In genomic region chr10:91103384-91104184, GRCh38 we compare ENCODE assay signal across 14 cellular contexts.
DNase-seq lines count a peak whose midpoint lies in the region; ATAC-seq and TF ChIP-seq lines count a peak whose summit lies in the region.
"Had no signal": no experiment of that assay in that cellular context is flagged by ENCODE, and none has a peak within 500 bp of the region (broad histone marks: within the 10 kb centered on the region; RNA-seq: fewer than 3 reads in every experiment).

No MANE protein-coding gene starts in this region.

- no peaks in the 10 kb centered on the region for H3K36me3 ChIP-seq in OCI-LY7 (ENCODE audit: insufficient read depth, low read length)

- no peaks in the 10 kb centered on the region for H4K20me1 ChIP-seq in OCI-LY7 (ENCODE audit: insufficient read depth, low read length)

- H3K4me3 Mint-ChIP-seq in nephron progenitor cell (no peak overlapping the region), glutamatergic neuron (ENCODE audit: unreplicated experiment) (no peak overlapping the region)
- H3K4me3 Mint-ChIP-seq in activated CD8-positive, alpha-beta T cell treated with anti-CD3 and anti-CD28 coated beads for 36 hours = no peak overlapping the region
- H3K4me3 Mint-ChIP-seq: activated CD4-positive, alpha-beta memory T cell treated with anti-CD3 and anti-CD28 coated beads for 36 hours; brain; stimulated activated naive CD8-positive, alpha-beta T cell treated with anti-CD3 and anti-CD28 coated beads, Interleukin-15, amount 100 ng/mL, for 72 hours had no signal

- BruUV-seq in OCI-LY7 (replicated peaks; lab: Mats Ljungman, UMichigan) = no TSS peak

- CTCF ChIA-PET in OCI-LY7 (lab: Charles Lee; ENCODE audit: unreplicated experiment) = no interaction called here
- CTCF ChIA-PET in activated CD8-positive, alpha-beta T cell treated with anti-CD3 and anti-CD28 coated beads for 36 hours (lab: Charles Lee) = interaction anchor here (0.6 to 1.8 kb wide), 3 partner anchors 15 to 98 kb away, joined by 3 to 5 read pairs (median 3); no protein-coding TSS in a partner anchor

- no peaks in the 10 kb centered on the region for H3K79me2 ChIP-seq in OCI-LY7 (ENCODE audit: insufficient read depth, low read depth, low read length)

- H2AFZ ChIP-seq in OCI-LY7 (ENCODE audit: low read length) = no peak overlapping the region; the same call in 1 of the 2 replicates
- H2AFZ ChIP-seq: GM23248 had no signal

- no peaks in the 10 kb centered on the region for H3K9me3 ChIP-seq in OCI-LY7 (ENCODE audit: low read length)

- no peaks in the 10 kb centered on the region for H3K4me1 ChIP-seq in OCI-LY7 (ENCODE audit: insufficient read depth, low read length, poor library complexity, severe bottlenecking)

- H3K4me1 Mint-ChIP-seq in nephron progenitor cell (peaks cover 36% of the 10 kb centered on the region), glutamatergic neuron (ENCODE audit: low read depth, unreplicated experiment) (no peaks in the 10 kb centered on the region)
- H3K4me1 Mint-ChIP-seq in activated CD8-positive, alpha-beta T cell treated with anti-CD3 and anti-CD28 coated beads for 36 hours (ENCODE audit: low read depth) = peaks cover 2% of the 10 kb centered on the region
- H3K4me1 Mint-ChIP-seq: stimulated activated naive CD8-positive, alpha-beta T cell treated with anti-CD3 and anti-CD28 coated beads, Interleukin-15, amount 100 ng/mL, for 72 hours had no signal

- no peak overlapping the region for H3K27ac ChIP-seq in OCI-LY7 (ENCODE audit: low read depth, low read length, poor library complexity, severe bottlenecking)
- H3K27ac ChIP-seq: GM23248 had no signal

- intact Hi-C loops in OCI-LY7 (cut with micrococcal nuclease; ENCODE audit: unreplicated experiment) = no loop called here
- intact Hi-C loops in activated CD8-positive, alpha-beta T cell treated with anti-CD3 and anti-CD28 coated beads for 36 hours (cut with micrococcal nuclease) = no loop called here

- ATAC-seq in GM18868 (IDR thresholded peaks at IDR 0.05; ENCODE audit: unreplicated experiment) = peak; percentile 76
- ATAC-seq in HG02759 (IDR thresholded peaks at IDR 0.05; ENCODE audit: unreplicated experiment) = peak; percentile 79
- ATAC-seq in activated CD8-positive, alpha-beta T cell treated with anti-CD3 and anti-CD28 coated beads for 36 hours = no peak
- ATAC-seq: stimulated activated naive CD8-positive, alpha-beta T cell treated with anti-CD3 and anti-CD28 coated beads, Interleukin-15, amount 100 ng/mL, for 72 hours had no signal

- H3K36me3 Mint-ChIP-seq in nephron progenitor cell (ENCODE audit: low read depth) (no peaks in the 10 kb centered on the region), glutamatergic neuron (ENCODE audit: unreplicated experiment) (peaks cover 6% of the 10 kb centered on the region)
- no peaks in the 10 kb centered on the region for H3K36me3 Mint-ChIP-seq in activated CD8-positive, alpha-beta T cell treated with anti-CD3 and anti-CD28 coated beads for 36 hours (ENCODE audit: low read depth)
- H3K36me3 Mint-ChIP-seq: activated CD4-positive, alpha-beta memory T cell treated with anti-CD3 and anti-CD28 coated beads for 36 hours; brain had no signal

- no peak overlapping the region for H3K4me2 ChIP-seq in OCI-LY7 (ENCODE audit: low read length)

- peaks cover 6% of the 10 kb centered on the region for H3K27me3 Mint-ChIP-seq in nephron progenitor cell (ENCODE audit: low read depth, poor library complexity)
- no peaks in the 10 kb centered on the region for H3K27me3 Mint-ChIP-seq in activated CD8-positive, alpha-beta T cell treated with anti-CD3 and anti-CD28 coated beads for 36 hours
- H3K27me3 Mint-ChIP-seq in glutamatergic neuron (ENCODE audit: unreplicated experiment) = peaks cover 2% of the 10 kb centered on the region
- H3K27me3 Mint-ChIP-seq: activated CD4-positive, alpha-beta memory T cell treated with anti-CD3 and anti-CD28 coated beads for 36 hours; stimulated activated naive CD8-positive, alpha-beta T cell treated with anti-CD3 and anti-CD28 coated beads, Interleukin-15, amount 100 ng/mL, for 72 hours had no signal

- no peaks in the 10 kb centered on the region for H3K9me2 ChIP-seq in OCI-LY7 (ENCODE audit: insufficient read depth, low read length)

- H3K4me3 ChIP-seq in OCI-LY7 (ENCODE audit: low read depth, low read length, poor library complexity, severe bottlenecking) = no peak overlapping the region
- H3K4me3 ChIP-seq: GM23248, lung had no signal

- H3K27ac Mint-ChIP-seq in nephron progenitor cell (peak overlapping the region; percentile 87), glutamatergic neuron (ENCODE audit: unreplicated experiment) (no peak overlapping the region)
- no peak overlapping the region for H3K27ac Mint-ChIP-seq in activated CD8-positive, alpha-beta T cell treated with anti-CD3 and anti-CD28 coated beads for 36 hours
- H3K27ac Mint-ChIP-seq: activated CD4-positive, alpha-beta memory T cell treated with anti-CD3 and anti-CD28 coated beads for 36 hours; brain; stimulated activated naive CD8-positive, alpha-beta T cell treated with anti-CD3 and anti-CD28 coated beads, Interleukin-15, amount 100 ng/mL, for 72 hours had no signal

- H3K9me3 Mint-ChIP-seq in nephron progenitor cell = peaks cover 22% of the 10 kb centered on the region
- H3K9me3 Mint-ChIP-seq in activated CD8-positive, alpha-beta T cell treated with anti-CD3 and anti-CD28 coated beads for 36 hours = no peaks in the 10 kb centered on the region
- peaks cover 2% of the 10 kb centered on the region for H3K9me3 Mint-ChIP-seq in glutamatergic neuron (ENCODE audit: unreplicated experiment)

- POLR2A ChIA-PET in OCI-LY7 (lab: Charles Lee) = no interaction called here
- POLR2A ChIA-PET in activated CD8-positive, alpha-beta T cell treated with anti-CD3 and anti-CD28 coated beads for 36 hours (lab: Charles Lee) = interaction anchor here (0.9 kb wide), 1 partner anchor 9 kb away, joined by 3 read pairs; no protein-coding TSS in a partner anchor

- no peak for TF ChIP-seq CTCF in OCI-LY7 (conservative IDR thresholded peaks at IDR 0.05; ENCODE audit: low read length)
- no peak for TF ChIP-seq CTCF in nephron progenitor cell (IDR thresholded peaks at IDR 0.05)
- no peak for TF ChIP-seq CTCF in activated CD8-positive, alpha-beta T cell treated with anti-CD3 and anti-CD28 coated beads for 36 hours (IDR thresholded peaks at IDR 0.05)
- no peak for TF ChIP-seq CTCF in glutamatergic neuron (IDR thresholded peaks at IDR 0.05; ENCODE audit: partially characterized antibody, unreplicated experiment)

- DNase-seq in OCI-LY7 (ENCODE audit: low spot score) (peak; percentile 45), nephron progenitor cell (peak; percentile 12), pons (ENCODE audit: low spot score) (no peak), glutamatergic neuron (no peak)
- DNase-seq in activated CD8-positive, alpha-beta T cell treated with anti-CD3 and anti-CD28 coated beads for 36 hours = no peak
- DNase-seq in activated CD8-positive, alpha-beta memory T cell treated with anti-CD3 and anti-CD28 coated beads, Interleukin-2, amount 50 U/mL, for 48 hours = no peak
- DNase-seq: activated CD4-positive, alpha-beta memory T cell treated with anti-CD3 and anti-CD28 coated beads for 36 hours; GM23248; stimulated activated CD4-positive, alpha-beta T cell treated with anti-CD3 and anti-CD28 coated beads, Interleukin-12 subunit alpha, Interleukin-12 subunit beta, amount 100 ng/mL, for 4 hours; stimulated activated naive CD8-positive, alpha-beta T cell treated with anti-CD3 and anti-CD28 coated beads, Interleukin-15, amount 100 ng/mL, for 72 hours had no signal

Comparison
In these comparisons a context has a peak if more than half of its experiments do, and no peak if none do; other contexts are left out.
1. DNase-seq: peak in OCI-LY7 (single experiment) and nephron progenitor cell (single experiment); none in pons (single experiment), activated CD8-positive, alpha-beta T cell treated with anti-CD3 and anti-CD28 coated beads for 36 hours (single experiment), glutamatergic neuron (single experiment) and activated CD8-positive, alpha-beta memory T cell treated with anti-CD3 and anti-CD28 coated beads, Interleukin-2, amount 50 U/mL, for 48 hours (single experiment).